In genomic region chrX:41377624-41378023, GRCh38 we compare ENCODE assay signal across 14 cellular contexts. TPM values are rescaled to one million over a fixed set of nuclear protein-coding genes. Genes with fewer than 3 reads are reported as not detected.
DNase-seq lines count a peak whose midpoint lies in the region; ATAC-seq lines count a peak whose summit lies in the region.
"Had no signal": no experiment of that assay in that cellular context is flagged by ENCODE, and none has a peak within 500 bp of the region (broad histone marks: within the 10 kb centered on the region; RNA-seq: fewer than 3 reads in every experiment).

No MANE protein-coding gene starts in this region.

- DNase-seq in activated CD4-positive, alpha-beta T cell treated with anti-CD3 and anti-CD28 coated beads for 4 hours: peak; percentile 25 to 37
- no peak for DNase-seq in activated CD4-positive, alpha-beta T cell treated with anti-CD3 and anti-CD28 coated beads, Interleukin-2, amount 50 U/mL, for 1 hour
- DNase-seq in activated naive CD4-positive, alpha-beta T cell treated with anti-CD3 and anti-CD28 coated beads, Interleukin-2, amount 50 U/mL, for 16 hours: peak; percentile 43
- peak; percentile 8 to 15 (median 11) for DNase-seq in stimulated activated CD4-positive, alpha-beta T cell treated with anti-CD3 and anti-CD28 coated beads, TNF-alpha, amount 100 ng/mL, for 24 hours (ENCODE audit: low read depth in 3 of 3)
- DNase-seq in Right ventricle myocardium superior (no peak), mesendoderm (no peak), epidermal melanocyte (ENCODE audit: insufficient read length, low spot score) (no peak)
- DNase-seq: body of pancreas; naive thymus-derived CD8-positive, alpha-beta T cell; NCI-H1930; NCI-H526 treated with DMSO at 0.1 percent for 48 hours; Peyer's patch had no signal

- no peak overlapping the region for H3K56ac ChIP-seq in mesendoderm (ENCODE audit: low read length)

- WGBS in mesendoderm (ENCODE audit: extremely low coverage, insufficient coverage, low lambda C conversion rate): no CpG with 5 or more reads among the region's 8 CpGs

- no peak overlapping the region for H3K18ac ChIP-seq in mesendoderm (ENCODE audit: low read length)

- intact Hi-C loops in Right ventricle myocardium superior (cut with DNase I): no loop called here

- ATAC-seq in HG02885 (IDR thresholded peaks at IDR 0.05; ENCODE audit: poor library complexity, unreplicated experiment) (peak; percentile 78), Right ventricle myocardium superior (ENCODE audit: poor library complexity) (no peak)
- ATAC-seq: body of pancreas; naive thymus-derived CD8-positive, alpha-beta T cell had no signal

- H3K9ac ChIP-seq in mesendoderm (ENCODE audit: low read length): no peak overlapping the region

- H2BK15ac ChIP-seq in mesendoderm (replicated peaks; ENCODE audit: low read depth): no peak overlapping the region

- H3K4me2 ChIP-seq in mesendoderm (ENCODE audit: low read length): no peak overlapping the region

- H3K4me1 ChIP-seq in mesendoderm (ENCODE audit: control insufficient read depth, low read depth, low read length): no peaks in the 10 kb centered on the region
- H3K4me1 ChIP-seq: body of pancreas had no signal

- no peak overlapping the region for H3K4ac ChIP-seq in mesendoderm (ENCODE audit: low read depth, low read length)

- no peak overlapping the region for H2BK120ac ChIP-seq in mesendoderm (ENCODE audit: low read depth, low read length)

- no peak overlapping the region for H3K4me3 ChIP-seq in mesendoderm (ENCODE audit: low read length)
- H3K4me3 ChIP-seq: body of pancreas, Peyer's patch had no signal

- H3K79me2 ChIP-seq in mesendoderm (ENCODE audit: control insufficient read depth, insufficient read depth, low read length): no peaks in the 10 kb centered on the region

- no peak overlapping the region for H2AK5ac ChIP-seq in mesendoderm (ENCODE audit: low read length)

- no peaks in the 10 kb centered on the region for H3K36me3 ChIP-seq in mesendoderm (ENCODE audit: control insufficient read depth, insufficient read depth, low read length)
- H3K36me3 ChIP-seq: Peyer's patch had no signal

- no peaks in the 10 kb centered on the region for H3K79me1 ChIP-seq in mesendoderm (ENCODE audit: low read length)

- no peak overlapping the region for H4K5ac ChIP-seq in mesendoderm (ENCODE audit: low read length)

- no peak overlapping the region for H3K23ac ChIP-seq in mesendoderm (ENCODE audit: low read length)

- H4K8ac ChIP-seq in mesendoderm (ENCODE audit: low read depth, low read length): no peak overlapping the region

- H3K27me3 ChIP-seq in mesendoderm (ENCODE audit: insufficient read depth, low read length, poor library complexity): no peaks in the 10 kb centered on the region
- H3K27me3 ChIP-seq: body of pancreas, Peyer's patch had no signal

- no peak overlapping the region for H2BK5ac ChIP-seq in mesendoderm (ENCODE audit: low read length)

- no peak overlapping the region for H3K27ac ChIP-seq in mesendoderm (ENCODE audit: low read depth, low read length)
- H3K27ac ChIP-seq: body of pancreas, HL-60, Peyer's patch had no signal

RNA-seq across cellular contexts. Expression of gene DDX3X, which starts 43.7 kb away (rescaled TPM):
- total RNA-seq in Right ventricle myocardium superior: 128 TPM
- 156 TPM for polyA plus RNA-seq in mesendoderm (2013, experiment 1 of 2)
- 152 TPM for polyA plus RNA-seq in mesendoderm (2013, experiment 2 of 2)

Comparison
In these comparisons a context has a peak if more than half of its experiments do, and no peak if none do; other contexts are left out.
1. DNase-seq: peak in activated CD4-positive, alpha-beta T cell treated with anti-CD3 and anti-CD28 coated beads for 4 hours (2 of 2), activated naive CD4-positive, alpha-beta T cell treated with anti-CD3 and anti-CD28 coated beads, Interleukin-2, amount 50 U/mL, for 16 hours (single experiment) and stimulated activated CD4-positive, alpha-beta T cell treated with anti-CD3 and anti-CD28 coated beads, TNF-alpha, amount 100 ng/mL, for 24 hours (3 of 3); none in activated CD4-positive, alpha-beta T cell treated with anti-CD3 and anti-CD28 coated beads, Interleukin-2, amount 50 U/mL, for 1 hour (single experiment), Right ventricle myocardium superior (single experiment), mesendoderm (single experiment) and epidermal melanocyte (single experiment).